32 cellular contexts compared by ENCODE assay signal in the genomic region with DNA sequence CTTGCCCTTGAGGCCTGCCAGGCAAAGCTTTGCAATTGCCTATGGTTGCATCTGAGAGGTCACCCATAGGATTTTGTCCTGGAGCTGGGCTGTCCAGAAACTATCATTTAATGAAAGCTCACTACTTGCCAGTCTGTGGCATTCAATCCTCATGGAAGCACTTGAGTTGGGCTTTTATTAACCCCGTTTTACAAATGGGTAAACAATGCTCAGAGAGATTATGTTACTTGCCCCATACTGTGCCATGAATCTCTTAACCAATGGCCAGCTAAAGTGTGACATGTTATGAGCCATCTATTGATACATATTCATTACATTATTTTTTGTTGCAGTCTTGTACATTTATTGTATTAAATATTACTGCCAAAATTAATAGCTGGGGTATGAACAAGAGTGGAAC. TPM values are rescaled to one million over a fixed set of nuclear protein-coding genes. Genes with fewer than 3 reads are reported as not detected.
"Had no signal": no experiment of that assay in that cellular context is flagged by ENCODE, and none has a peak within 500 bp of the region (broad histone marks: within the 10 kb centered on the region; RNA-seq: fewer than 3 reads in every experiment).

No MANE protein-coding gene starts in this region.

- H3K4me3 Mint-ChIP-seq: activated CD4-positive, alpha-beta memory T cell treated with anti-CD3 and anti-CD28 coated beads for 36 hours; activated naive CD4-positive, alpha-beta T cell treated with anti-CD3 and anti-CD28 coated beads for 36 hours; activated T-helper 1 cell treated with anti-CD3 and anti-CD28 coated beads, Interleukin-12 subunit alpha, Interleukin-12 subunit beta, Interleukin-2, Interleukin-4 antibody, amounts not matched to agents 30 ng/mL and 10 ng/mL and 1 ng/mL, durations not matched to agents 14 hours and 24 hours and 36 hours; naive thymus-derived CD8-positive, alpha-beta T cell; stimulated activated memory B cell treated with anti-CD40 and anti-IgM and Interleukin-4, amounts not matched to agents 10 μg/mL and 1 μg/mL and 100 μg/mL, for 72 hours; stimulated activated naive CD8-positive, alpha-beta T cell treated with anti-CD3 and anti-CD28 coated beads, Interleukin-15, amount 100 ng/mL, for 72 hours had no signal

- H3K4me1 Mint-ChIP-seq: stimulated activated naive CD8-positive, alpha-beta T cell treated with anti-CD3 and anti-CD28 coated beads, Interleukin-15, amount 100 ng/mL, for 72 hours had no signal

- H3K36me3 Mint-ChIP-seq: activated CD4-positive, alpha-beta memory T cell treated with anti-CD3 and anti-CD28 coated beads for 36 hours; naive thymus-derived CD8-positive, alpha-beta T cell; stimulated activated memory B cell treated with anti-CD40 and anti-IgM and Interleukin-4, amounts not matched to agents 10 μg/mL and 1 μg/mL and 100 μg/mL, for 72 hours had no signal

- H3K4me1 ChIP-seq: gastrocnemius medialis, left lung, lower lobe of right lung, right atrium auricular region had no signal

- H3K27me3 ChIP-seq: brain microvascular endothelial cell, dorsolateral prefrontal cortex, gastrocnemius medialis, left lung, right atrium auricular region, tibial artery had no signal

- DNase-seq: activated CD4-positive, alpha-beta memory T cell treated with anti-CD3 and anti-CD28 coated beads for 36 hours; activated CD4-positive, alpha-beta T cell treated with anti-CD3 and anti-CD28 coated beads for 48 hours; activated CD8-positive, alpha-beta memory T cell treated with anti-CD3 and anti-CD28 coated beads, Interleukin-2, amount 50 U/mL, for 4 hours; activated effector memory CD4-positive, alpha-beta T cell treated with anti-CD3 and anti-CD28 coated beads, Interleukin-2, amount 50 U/mL, for 16 hours; activated naive CD4-positive, alpha-beta T cell treated with anti-CD3 and anti-CD28 coated beads for 36 hours; activated T-cell treated with anti-CD3 and anti-CD28 coated beads, Interleukin-2, amount 50 U/mL, for 1 hour; amniotic stem cell; brain microvascular endothelial cell; dorsolateral prefrontal cortex; effector memory CD4-positive, alpha-beta T cell; erythroblast; gastrocnemius medialis; glutamatergic neuron; lower lobe of right lung; mesenchymal stem cell; naive thymus-derived CD8-positive, alpha-beta T cell; stimulated activated CD4-positive, alpha-beta T cell treated with anti-CD3 and anti-CD28 coated beads, Interleukin-1b, Interleukin-23, amount 100 ng/mL, for 48 hours; stimulated activated CD4-positive, alpha-beta T cell treated with anti-CD3 and anti-CD28 coated beads, Interleukin-4, amount 100 ng/mL, for 4 hours; stimulated activated CD8-positive, alpha-beta memory T cell treated with anti-CD3 and anti-CD28 coated beads, Interleukin-4, amount 100 ng/mL, for 48 hours; stimulated activated naive CD8-positive, alpha-beta T cell treated with anti-CD3 and anti-CD28 coated beads, Interleukin-15, amount 100 ng/mL, for 72 hours; substantia nigra; tibial artery had no signal

- H3K9me3 Mint-ChIP-seq: activated CD4-positive, alpha-beta memory T cell treated with anti-CD3 and anti-CD28 coated beads for 36 hours; activated naive CD4-positive, alpha-beta T cell treated with anti-CD3 and anti-CD28 coated beads for 36 hours; activated T-helper 1 cell treated with anti-CD3 and anti-CD28 coated beads, Interleukin-12 subunit alpha, Interleukin-12 subunit beta, Interleukin-2, Interleukin-4 antibody, amounts not matched to agents 30 ng/mL and 10 ng/mL and 1 ng/mL, durations not matched to agents 14 hours and 24 hours and 36 hours; naive thymus-derived CD8-positive, alpha-beta T cell; stimulated activated memory B cell treated with anti-CD40 and anti-IgM and Interleukin-4, amounts not matched to agents 10 μg/mL and 1 μg/mL and 100 μg/mL, for 72 hours; stimulated activated naive CD8-positive, alpha-beta T cell treated with anti-CD3 and anti-CD28 coated beads, Interleukin-15, amount 100 ng/mL, for 72 hours had no signal

- H3K27me3 Mint-ChIP-seq: activated CD4-positive, alpha-beta memory T cell treated with anti-CD3 and anti-CD28 coated beads for 36 hours; stimulated activated memory B cell treated with anti-CD40 and anti-IgM and Interleukin-4, amounts not matched to agents 10 μg/mL and 1 μg/mL and 100 μg/mL, for 72 hours; stimulated activated naive CD8-positive, alpha-beta T cell treated with anti-CD3 and anti-CD28 coated beads, Interleukin-15, amount 100 ng/mL, for 72 hours had no signal

- H3K36me3 ChIP-seq: brain microvascular endothelial cell, gastrocnemius medialis, left lung, lower lobe of right lung, right atrium auricular region, tibial artery had no signal

- H3K27ac Mint-ChIP-seq: activated CD4-positive, alpha-beta memory T cell treated with anti-CD3 and anti-CD28 coated beads for 36 hours; activated naive CD4-positive, alpha-beta T cell treated with anti-CD3 and anti-CD28 coated beads for 36 hours; activated T-helper 1 cell treated with anti-CD3 and anti-CD28 coated beads, Interleukin-12 subunit alpha, Interleukin-12 subunit beta, Interleukin-2, Interleukin-4 antibody, amounts not matched to agents 30 ng/mL and 10 ng/mL and 1 ng/mL, durations not matched to agents 14 hours and 24 hours and 36 hours; naive thymus-derived CD8-positive, alpha-beta T cell; stimulated activated memory B cell treated with anti-CD40 and anti-IgM and Interleukin-4, amounts not matched to agents 10 μg/mL and 1 μg/mL and 100 μg/mL, for 72 hours; stimulated activated naive CD8-positive, alpha-beta T cell treated with anti-CD3 and anti-CD28 coated beads, Interleukin-15, amount 100 ng/mL, for 72 hours had no signal

- H3K27ac ChIP-seq: brain microvascular endothelial cell, coronary artery, dorsolateral prefrontal cortex, gastrocnemius medialis, left lung, lower lobe of right lung, right atrium auricular region, tibial artery had no signal

- H3K9me3 ChIP-seq: gastrocnemius medialis, left lung, lower lobe of right lung, right atrium auricular region, tibial artery had no signal

- H3K4me3 ChIP-seq: coronary artery, dorsolateral prefrontal cortex, gastrocnemius medialis, left lung, lower lobe of right lung, right atrium auricular region, smooth muscle cell, tibial artery had no signal

RNA-seq across cellular contexts. Expression of a gene that starts 35.9 kb away (rescaled TPM):
- total RNA-seq: activated CD4-positive, alpha-beta memory T cell treated with anti-CD3 and anti-CD28 coated beads for 36 hours; activated CD8-positive, alpha-beta memory T cell treated with anti-CD3 and anti-CD28 coated beads for 36 hours; activated naive CD4-positive, alpha-beta T cell treated with anti-CD3 and anti-CD28 coated beads for 36 hours; activated T-helper 1 cell treated with anti-CD3 and anti-CD28 coated beads, Interleukin-12 subunit alpha, Interleukin-12 subunit beta, Interleukin-2, Interleukin-4 antibody, amounts not matched to agents 30 ng/mL and 10 ng/mL and 1 ng/mL, durations not matched to agents 14 hours and 24 hours and 36 hours; astrocyte; cardiac septum; naive thymus-derived CD8-positive, alpha-beta T cell; pulmonary artery endothelial cell had no signal
- polyA plus RNA-seq: naive thymus-derived CD8-positive, alpha-beta T cell had no signal
